Comparison of ENCODE assay signal across 9 cellular contexts in the genomic region with DNA sequence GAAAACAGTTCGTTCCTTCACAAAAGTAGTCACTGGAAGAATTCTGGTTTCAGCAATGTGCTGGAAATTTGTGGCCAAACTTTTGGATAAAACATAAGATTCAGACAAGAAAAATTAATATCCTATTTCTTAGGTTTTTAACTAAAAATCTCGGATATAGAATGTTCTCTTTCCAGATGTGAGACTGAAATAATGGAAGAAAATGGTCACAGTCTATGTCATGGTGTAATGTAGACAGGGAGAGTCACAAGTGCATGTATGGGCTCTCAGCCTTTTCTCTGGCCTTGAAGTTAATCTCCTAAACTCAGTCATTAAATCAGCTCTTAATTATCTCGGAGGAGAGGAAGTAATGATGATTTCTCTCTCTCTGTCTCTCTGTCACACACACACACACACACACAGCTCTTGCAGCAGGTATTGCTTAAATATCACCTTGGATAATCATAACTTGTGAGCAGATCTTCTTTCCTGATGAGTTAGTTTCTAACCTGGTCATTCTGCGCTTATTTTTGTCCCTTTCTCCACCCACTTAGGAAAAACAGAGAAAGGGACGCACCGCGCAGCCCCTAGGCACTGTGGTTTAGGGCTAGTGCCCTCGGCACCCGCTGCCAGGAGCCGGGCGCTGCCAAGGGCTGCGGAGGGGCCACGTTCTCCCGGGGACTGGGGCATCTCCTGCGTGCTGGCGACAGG. TPM values are rescaled to one million over a fixed set of nuclear protein-coding genes. Genes with fewer than 3 reads are reported as not detected.
DNase-seq lines count a peak whose midpoint lies in the region; ATAC-seq, FAIRE-seq and TF ChIP-seq lines count a peak whose summit lies in the region.
"Had no signal": no experiment of that assay in that cellular context is flagged by ENCODE, and none has a peak within 500 bp of the region (broad histone marks: within the 10 kb centered on the region; RNA-seq: fewer than 3 reads in every experiment).

No MANE protein-coding gene starts in this region.

- intact Hi-C loops in ascending aorta (cut with DNase I), result no loop called here

- H3K36me3 ChIP-seq in BLaER1 treated with 17β-estradiol and CSF1 and Interleukin-3, amounts not matched to agents 10 nM and 100 nM, result 0 out of 22 replicates have a peak, but pooled peaks cover 0 to 4% (median 0%) of the 10 kb centered on the region in 11 experiments
- H3K36me3 ChIP-seq in ascending aorta (no peaks in the 10 kb centered on the region), stomach smooth muscle (ENCODE audit: control insufficient read depth in 2 of 2, insufficient read depth in 2 of 2, low read length in 2 of 2) (no peaks in the 10 kb centered on the region)

- peaks cover 0 to 4% (median 0%) of the 10 kb centered on the region in 11 experiments; a peak in 1 of 22 replicates for H4K20me1 ChIP-seq in BLaER1 treated with 17β-estradiol and CSF1 and Interleukin-3, amounts not matched to agents 10 nM and 100 nM

- H3K9me3 ChIP-seq in BLaER1 treated with 17β-estradiol and CSF1 and Interleukin-3, amounts not matched to agents 10 nM and 100 nM (replicated peaks in 1 of 11), result no peaks in the 10 kb centered on the region
- no peaks in the 10 kb centered on the region for H3K9me3 ChIP-seq in ascending aorta
- H3K9me3 ChIP-seq in stomach smooth muscle (ENCODE audit: control insufficient read depth in 2 of 2, low read length in 2 of 2), result no peaks in the 10 kb centered on the region

- ATAC-seq in HG02885 (IDR thresholded peaks at IDR 0.05; ENCODE audit: poor library complexity, unreplicated experiment) (peak; percentile 23), GM18868 (IDR thresholded peaks at IDR 0.05; ENCODE audit: unreplicated experiment) (no peak)

- peak overlapping the region; percentile 56 to 80 (median 65) for H3K4me3 ChIP-seq in BLaER1 treated with 17β-estradiol and CSF1 and Interleukin-3, amounts not matched to agents 10 nM and 100 nM
- H3K4me3 ChIP-seq in ascending aorta (peak overlapping the region; percentile 78 to 92), stomach smooth muscle (ENCODE audit: low read length in 2 of 2) (peak overlapping the region; percentile 84 to 85)

- H3K4me1 ChIP-seq in BLaER1 treated with 17β-estradiol and CSF1 and Interleukin-3, amounts not matched to agents 10 nM and 100 nM, result peaks cover 8 to 35% (median 13%) of the 10 kb centered on the region in 10 experiments; a peak in 19 of 20 replicates
- H3K4me1 ChIP-seq in ascending aorta (peaks cover 3% of the 10 kb centered on the region in 2 donors), stomach smooth muscle (ENCODE audit: control insufficient read depth, insufficient read depth, low read length) (peaks cover 11% of the 10 kb centered on the region)

- H3K9ac ChIP-seq in BLaER1 treated with 17β-estradiol and CSF1 and Interleukin-3, amounts not matched to agents 10 nM and 100 nM, result peak overlapping the region in 8 of 11 experiments; percentile 20 to 65 (median 54); a peak in 9 of 22 replicates
- H3K9ac ChIP-seq in stomach smooth muscle (ENCODE audit: low read length in 2 of 2), result no peak overlapping the region

- H3K4me3 Mint-ChIP-seq in immature natural killer cell, result peak overlapping the region; percentile 33 to 67 (median 53)

- H3K36me3 Mint-ChIP-seq in immature natural killer cell, result peaks cover 0 to 3% (median 0%) of the 10 kb centered on the region in 3 donors

- no peak overlapping the region for H3K27ac Mint-ChIP-seq in immature natural killer cell

- peaks cover 34 to 68% (median 55%) of the 10 kb centered on the region in 11 experiments for H3K27me3 ChIP-seq in BLaER1 treated with 17β-estradiol and CSF1 and Interleukin-3, amounts not matched to agents 10 nM and 100 nM
- H3K27me3 ChIP-seq in ascending aorta (no peaks in the 10 kb centered on the region), stomach smooth muscle (ENCODE audit: control insufficient read depth in 1 of 2, insufficient read depth in 2 of 2, low read length in 2 of 2) (no peaks in the 10 kb centered on the region)

- H3K4me1 Mint-ChIP-seq in immature natural killer cell, result peaks cover 13 to 19% of the 10 kb centered on the region in 2 donors

- no peak for DNase-seq in ascending aorta (ENCODE audit: low spot score in 2 of 2)
- no peak for DNase-seq in immature natural killer cell
- no peak for DNase-seq in medulla oblongata (ENCODE audit: extremely low spot score)
- DNase-seq in urothelium cell line (ENCODE audit: low spot score), result no peak

- no peak for FAIRE-seq in urothelium cell line (lab: Jason Lieb, UNC)
- FAIRE-seq: islet of Langerhans had no signal

- peak overlapping the region; percentile 76 to 99 (median 94) for H3K4me2 ChIP-seq in BLaER1 treated with 17β-estradiol and CSF1 and Interleukin-3, amounts not matched to agents 10 nM and 100 nM

- H3K27ac ChIP-seq in BLaER1 treated with 17β-estradiol and CSF1 and Interleukin-3, amounts not matched to agents 10 nM and 100 nM, result peak overlapping the region in 1 of 11 experiments; percentile 35; a peak in 1 of 22 replicates
- peak overlapping the region in 1 of 2 donors; percentile 23 for H3K27ac ChIP-seq in ascending aorta
- H3K27ac ChIP-seq in stomach smooth muscle (ENCODE audit: low read length), result no peak overlapping the region

- peaks cover 2 to 30% (median 14%) of the 10 kb centered on the region in 3 donors for H3K27me3 Mint-ChIP-seq in immature natural killer cell (ENCODE audit: low read depth in 3 of 3)

- H3K9me3 Mint-ChIP-seq in immature natural killer cell, result no peaks in the 10 kb centered on the region

- no peak for TF ChIP-seq CTCF in ascending aorta (IDR thresholded peaks at IDR 0.05)

RNA-seq across cellular contexts. Expression of a gene that starts 0.7 kb away (rescaled TPM):
- total RNA-seq in ascending aorta, result 3.2 TPM
- not detected for polyA plus RNA-seq in immature natural killer cell

Comparison
In these comparisons a context has a peak if more than half of its experiments do, and no peak if none do; other contexts are left out.
1. H3K9ac ChIP-seq: peak in BLaER1 treated with 17β-estradiol and CSF1 and Interleukin-3, amounts not matched to agents 10 nM and 100 nM (8 of 11); none in stomach smooth muscle (0 of 2).
2. Peak in every context shown above with its lines, with median percentiles within 50 percentile points of each other: H3K4me3 ChIP-seq.